ENCODE assay signal across 8 cellular contexts in genomic region chr6:27237089-27237723, GRCh38. TPM values are rescaled to one million over a fixed set of nuclear protein-coding genes. Genes with fewer than 3 reads are reported as not detected.
DNase-seq lines count a peak whose midpoint lies in the region; ATAC-seq, FAIRE-seq and TF ChIP-seq lines count a peak whose summit lies in the region.

No MANE protein-coding gene starts in this region.

- H3K4me1 Mint-ChIP-seq in activated CD4-positive, alpha-beta T cell treated with anti-CD3 and anti-CD28 coated beads for 36 hours = peaks cover 24% of the 10 kb centered on the region

- FAIRE-seq in TTC549 (lab: Jason Lieb, UNC) (peak; percentile 33), endothelial cell of umbilical vein (lab: Jason Lieb, UNC) (peak; percentile 84)

- dilution Hi-C loops in endothelial cell of umbilical vein (cut with MboI; ENCODE audit: extremely low pct_ligation_motif_present, low sequenced_read_pairs) = no loop called here

- no peak overlapping the region for H3K27ac Mint-ChIP-seq in activated CD4-positive, alpha-beta T cell treated with anti-CD3 and anti-CD28 coated beads for 36 hours

- no peaks in the 10 kb centered on the region for H3K79me2 ChIP-seq in endothelial cell of umbilical vein (ENCODE audit: control insufficient read depth, insufficient read depth, low read length)

- DNase-seq in activated CD4-positive, alpha-beta T cell treated with anti-CD3 and anti-CD28 coated beads for 36 hours = peak; percentile 83
- DNase-seq in activated CD4-positive, alpha-beta T cell treated with anti-CD3 and anti-CD28 coated beads, Interleukin-2, amount 50 U/mL, for 1 hour = no peak
- DNase-seq in endothelial cell of umbilical vein (ENCODE audit: low read depth, low spot score) (peak; percentile 30), pons (ENCODE audit: low spot score) (no peak), NCI-H526 (lab: John Stamatoyannopoulos, UW) (no peak)
- peak; percentile 57 for DNase-seq in stimulated activated CD4-positive, alpha-beta T cell treated with anti-CD3 and anti-CD28 coated beads, Interleukin-4, amount 100 ng/mL, for 24 hours

- peak overlapping the region in 2 of 3 experiments; percentile 61 to 65 for H3K4me3 ChIP-seq in endothelial cell of umbilical vein (replicated peaks in 1 of 3; ENCODE audit: insufficient read depth in 1 of 3, low read depth in 1 of 3, low read length in 3 of 3)

- TF ChIP-seq POLR2A in endothelial cell of umbilical vein (IDR thresholded peaks at IDR 0.05; ENCODE audit: low read depth, low read length) = no peak

- peak overlapping the region; percentile 93 for H3K4me2 ChIP-seq in endothelial cell of umbilical vein (ENCODE audit: insufficient read depth, low read length)

- H3K27me3 Mint-ChIP-seq in activated CD4-positive, alpha-beta T cell treated with anti-CD3 and anti-CD28 coated beads for 36 hours = peaks cover 63% of the 10 kb centered on the region

- H3K27me3 ChIP-seq in endothelial cell of umbilical vein (ENCODE audit: control insufficient read depth in 2 of 2, insufficient read depth in 2 of 2, low read length in 2 of 2) = peaks cover 0 to 3% of the 10 kb centered on the region in 2 experiments

- H3K36me3 Mint-ChIP-seq in activated CD4-positive, alpha-beta T cell treated with anti-CD3 and anti-CD28 coated beads for 36 hours (ENCODE audit: low read depth) = peaks cover 7% of the 10 kb centered on the region

- no peaks in the 10 kb centered on the region for H3K36me3 ChIP-seq in endothelial cell of umbilical vein (ENCODE audit: control insufficient read depth in 2 of 2, extremely low read depth in 1 of 2, insufficient read depth in 2 of 2, low read length in 2 of 2)

- TF ChIP-seq CTCF in endothelial cell of umbilical vein (IDR thresholded peaks at IDR 0.05; ENCODE audit: extremely low read depth in 1 of 2, insufficient read depth in 1 of 2, low read depth in 1 of 2, low read length in 2 of 2) = no peak

- peak overlapping the region; percentile 54 for H3K4me3 Mint-ChIP-seq in activated CD4-positive, alpha-beta T cell treated with anti-CD3 and anti-CD28 coated beads for 36 hours

- H3K9me3 Mint-ChIP-seq in activated CD4-positive, alpha-beta T cell treated with anti-CD3 and anti-CD28 coated beads for 36 hours (ENCODE audit: low read depth) = peaks cover 5% of the 10 kb centered on the region

- POLR2A ChIA-PET in activated CD4-positive, alpha-beta T cell treated with anti-CD3 and anti-CD28 coated beads for 36 hours (lab: Charles Lee) = interaction anchor here (0.7 kb wide), 2 partner anchors 535 to 925 kb away, joined by 3 to 7 read pairs; no protein-coding TSS in a partner anchor
- POLR2A ChIA-PET in endothelial cell of umbilical vein (lab: Charles Lee) = no interaction called here

- no peak overlapping the region for H3K9ac ChIP-seq in endothelial cell of umbilical vein (replicated peaks; ENCODE audit: extremely low read depth, insufficient read depth, low read length)

- peaks cover 12% of the 10 kb centered on the region for H3K4me1 ChIP-seq in endothelial cell of umbilical vein (ENCODE audit: control insufficient read depth, extremely low read depth, insufficient read depth, low read length)

- H3K9me3 ChIP-seq in endothelial cell of umbilical vein (replicated peaks; ENCODE audit: control insufficient read depth, insufficient read depth, low read length) = no peaks in the 10 kb centered on the region

- BruUV-seq in endothelial cell of umbilical vein (replicated peaks; lab: Mats Ljungman, UMichigan) = no TSS peak

- H3K9me1 ChIP-seq in endothelial cell of umbilical vein (replicated peaks; ENCODE audit: control insufficient read depth, extremely low read depth, insufficient read depth, low read length) = no peaks in the 10 kb centered on the region

- ATAC-seq in activated CD4-positive, alpha-beta T cell treated with anti-CD3 and anti-CD28 coated beads for 36 hours = peak; percentile 60
- ATAC-seq in GM21717 (IDR thresholded peaks at IDR 0.05; ENCODE audit: unreplicated experiment) = no peak

- intact Hi-C loops in activated CD4-positive, alpha-beta T cell treated with anti-CD3 and anti-CD28 coated beads for 36 hours (cut with DNase I, micrococcal nuclease) = loop anchor here (2.0 to 5.0 kb wide), 5 partner anchors 44 to 430 kb away; partner anchors contain the start of gene ZNF184 (in 1 of the 2)
- intact Hi-C loops in endothelial cell of umbilical vein (cut with micrococcal nuclease) = loop anchor here (1.0 to 5.0 kb wide), 3 partner anchors 43 to 310 kb away; no protein-coding TSS in a partner anchor

- no peak overlapping the region for H3K27ac ChIP-seq in endothelial cell of umbilical vein (ENCODE audit: insufficient read depth, low read depth, low read length)

- no peaks in the 10 kb centered on the region for H4K20me1 ChIP-seq in endothelial cell of umbilical vein (replicated peaks; ENCODE audit: control insufficient read depth, extremely low read depth, insufficient read depth, low read length)

- CTCF ChIA-PET in activated CD4-positive, alpha-beta T cell treated with anti-CD3 and anti-CD28 coated beads for 36 hours (lab: Charles Lee) = interaction anchor here (0.6 to 1.9 kb wide), 3 partner anchors 15 to 74 kb away, joined by 3 to 7 read pairs (median 3); no protein-coding TSS in a partner anchor
- CTCF ChIA-PET in endothelial cell of umbilical vein (lab: Charles Lee) = interaction anchor here (1.1 to 1.7 kb wide), 2 partner anchors 17 to 515 kb away, joined by 3 to 10 read pairs; no protein-coding TSS in a partner anchor

- H2AFZ ChIP-seq in endothelial cell of umbilical vein (ENCODE audit: low read depth, low read length) = no peak overlapping the region

TF ChIP-seq in endothelial cell of umbilical vein, 7 proteins besides CTCF, POLR2A, EP300 and RAD21:
- TF ChIP-seq GATA2 (IDR thresholded peaks at IDR 0.05; ENCODE audit: insufficient read depth, insufficient read length, low read depth, low read length) (no peak), MYC (IDR thresholded peaks at IDR 0.05; ENCODE audit: low read depth, low read length) (no peak), FOS (IDR thresholded peaks at IDR 0.05; ENCODE audit: borderline replicate concordance, insufficient read depth, low read length) (no peak), EZH2 (IDR thresholded peaks at IDR 0.05; ENCODE audit: borderline replicate concordance, low read depth, low read length, severe bottlenecking) (no peak), POLR2AphosphoS5 (IDR thresholded peaks at IDR 0.05; ENCODE audit: insufficient read depth, low read depth, low read length) (no peak), JUN (IDR thresholded peaks at IDR 0.05; ENCODE audit: borderline replicate concordance, insufficient read depth, insufficient read length, low read depth) (no peak)
- TF ChIP-seq, protein P1, sequence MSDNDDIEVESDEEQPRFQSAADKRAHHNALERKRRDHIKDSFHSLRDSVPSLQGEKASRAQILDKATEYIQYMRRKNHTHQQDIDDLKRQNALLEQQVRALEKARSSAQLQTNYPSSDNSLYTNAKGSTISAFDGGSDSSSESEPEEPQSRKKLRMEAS (IDR thresholded peaks at IDR 0.05; ENCODE audit: insufficient read depth, insufficient read length) = no peak

RNA-seq across cellular contexts. Expression of gene PRSS16, which starts 10.3 kb away (rescaled TPM):
- 1 to 10 TPM; 1.5 to 2.0 TPM for total RNA-seq in activated CD4-positive, alpha-beta T cell treated with anti-CD3 and anti-CD28 coated beads for 36 hours
- total RNA-seq in endothelial cell of umbilical vein = not detected in 2 replicates
- not detected in 2 replicates for polyA plus RNA-seq in endothelial cell of umbilical vein
- polyA plus RNA-seq in endothelial cell of umbilical vein (2011; cell fraction: cytosol; rRNA removed) = not detected in 2 replicates
- 0.16 TPM in 1 of 2 replicates, not detected in the other for polyA plus RNA-seq in endothelial cell of umbilical vein (2011; cell fraction: nucleus; rRNA removed)
- polyA plus RNA-seq in endothelial cell of umbilical vein (2012) = not detected in 2 replicates
- 1.3 TPM in 1 of 2 replicates, not detected in the other for polyA minus RNA-seq in endothelial cell of umbilical vein
- polyA minus RNA-seq in endothelial cell of umbilical vein (2011; cell fraction: cytosol; rRNA and poly(A)+ RNA removed) = 0.72 TPM
- polyA minus RNA-seq in endothelial cell of umbilical vein (2011; cell fraction: nucleus; rRNA and poly(A)+ RNA removed) = not detected in 2 replicates

Comparison
In these comparisons a context has a peak if more than half of its experiments do, and no peak if none do; other contexts are left out.
1. DNase-seq: peak in activated CD4-positive, alpha-beta T cell treated with anti-CD3 and anti-CD28 coated beads for 36 hours (single experiment), endothelial cell of umbilical vein (single experiment) and stimulated activated CD4-positive, alpha-beta T cell treated with anti-CD3 and anti-CD28 coated beads, Interleukin-4, amount 100 ng/mL, for 24 hours (single experiment); none in activated CD4-positive, alpha-beta T cell treated with anti-CD3 and anti-CD28 coated beads, Interleukin-2, amount 50 U/mL, for 1 hour (single experiment), pons (single experiment) and NCI-H526 (0 of 2).